19 cellular contexts compared by ENCODE assay signal in genomic region chr7:23709081-23709746, GRCh38. TPM values are rescaled to one million over a fixed set of nuclear protein-coding genes. Genes with fewer than 3 reads are reported as not detected.
A peak's percentile ranks its signal among the peaks of the same experiment; 100 is the strongest.
DNase-seq lines count a peak whose midpoint lies in the region; FAIRE-seq and TF ChIP-seq lines count a peak whose summit lies in the region.
"Had no signal": no experiment of that assay in that cellular context is flagged by ENCODE, and none has a peak within 500 bp of the region (broad histone marks: within the 10 kb centered on the region; RNA-seq: fewer than 3 reads in every experiment).

No MANE protein-coding gene starts in this region.

- H3K27ac Mint-ChIP-seq in Caco-2 (ENCODE audit: unreplicated experiment) = peak overlapping the region; percentile 96
- H3K27ac Mint-ChIP-seq: CD8-positive, alpha-beta T cell; H9 had no signal

- FAIRE-seq in endothelial cell of umbilical vein (lab: Jason Lieb, UNC) = peak; percentile 15
- FAIRE-seq: A204.1, D721Med, HTR-8/SVneo had no signal

- no peak for TF ChIP-seq CTCF in Caco-2 (IDR thresholded peaks at IDR 0.05; ENCODE audit: insufficient read depth in 1 of 2, low read depth in 1 of 2, low read length in 1 of 2, severe bottlenecking in 1 of 2, unreplicated experiment in 1 of 2)
- TF ChIP-seq CTCF in endothelial cell of umbilical vein (IDR thresholded peaks at IDR 0.05; ENCODE audit: extremely low read depth in 1 of 2, insufficient read depth in 1 of 2, low read depth in 1 of 2, low read length in 2 of 2) = no peak

- H3K9me3 ChIP-seq in Caco-2 = peaks cover 8% of the 10 kb centered on the region
- H3K9me3 ChIP-seq in endothelial cell of umbilical vein (replicated peaks; ENCODE audit: control insufficient read depth, insufficient read depth, low read length) = no peaks in the 10 kb centered on the region
- peaks cover 10 to 21% of the 10 kb centered on the region in 2 donors for H3K9me3 ChIP-seq in muscle layer of duodenum (ENCODE audit: control insufficient read depth in 1 of 2, low read length in 2 of 2)

- H3K27me3 Mint-ChIP-seq in Caco-2 (ENCODE audit: insufficient read depth, unreplicated experiment) = no peaks in the 10 kb centered on the region

- no peaks in the 10 kb centered on the region for H3K79me2 ChIP-seq in endothelial cell of umbilical vein (ENCODE audit: control insufficient read depth, insufficient read depth, low read length)

- H3K4me1 ChIP-seq in Caco-2 = peaks cover 9% of the 10 kb centered on the region; the same call in 1 of the 2 replicates
- no peaks in the 10 kb centered on the region for H3K4me1 ChIP-seq in endothelial cell of umbilical vein (ENCODE audit: control insufficient read depth, extremely low read depth, insufficient read depth, low read length)
- no peaks in the 10 kb centered on the region for H3K4me1 ChIP-seq in muscle layer of duodenum (ENCODE audit: control insufficient read depth in 1 of 2, insufficient read depth in 2 of 2, low read length in 2 of 2)
- H3K4me1 ChIP-seq: BLaER1 treated with 17β-estradiol and CSF1 and Interleukin-3, amounts not matched to agents 10 nM and 100 nM had no signal

- peaks cover 14% of the 10 kb centered on the region for H3K9me3 Mint-ChIP-seq in Caco-2 (ENCODE audit: unreplicated experiment)

- DNase-seq in Caco-2 = peak in 1 of 2 experiments; percentile 13
- peak; percentile 52 for DNase-seq in LoVo (ENCODE audit: low spot score)
- no peak for DNase-seq in endothelial cell of umbilical vein (ENCODE audit: low read depth, low spot score)
- no peak for DNase-seq in DMS 273 treated with DMSO at 0.1 percent for 48 hours (lab: John Stamatoyannopoulos, UW)
- no peak for DNase-seq in iPS-NIHi7 (ENCODE audit: extremely low spot score)
- no peak for DNase-seq in NCI-H526 treated with DMSO at 0.1 percent for 48 hours (lab: John Stamatoyannopoulos, UW)
- DNase-seq in DMS53 treated with DMSO at 0.1 percent for 48 hours (lab: John Stamatoyannopoulos, UW; ENCODE audit: unreplicated experiment) = no peak
- DNase-seq: CD8-positive, alpha-beta T cell; DMS79 treated with DMSO at 0.1 percent for 48 hours; NCI-H1105; NCI-H1694; NCI-H2081 treated with DMSO at 0.1 percent for 48 hours had no signal

- BruUV-seq in Caco-2 (replicated peaks; lab: Mats Ljungman, UMichigan) (TSS peak; percentile 92), endothelial cell of umbilical vein (replicated peaks; lab: Mats Ljungman, UMichigan) (no TSS peak)

- no peaks in the 10 kb centered on the region for H3K27me3 ChIP-seq in Caco-2 (replicated peaks; ENCODE audit: control insufficient read depth, insufficient read depth, low read length)
- H3K27me3 ChIP-seq in endothelial cell of umbilical vein (ENCODE audit: control insufficient read depth in 2 of 2, insufficient read depth in 2 of 2, low read length in 2 of 2) = no peaks in the 10 kb centered on the region
- H3K27me3 ChIP-seq in muscle layer of duodenum (ENCODE audit: low read depth, low read length) = no peaks in the 10 kb centered on the region
- H3K27me3 ChIP-seq: BLaER1 treated with 17β-estradiol and CSF1 and Interleukin-3, amounts not matched to agents 10 nM and 100 nM had no signal

- no peaks in the 10 kb centered on the region for H4K20me1 ChIP-seq in endothelial cell of umbilical vein (replicated peaks; ENCODE audit: control insufficient read depth, extremely low read depth, insufficient read depth, low read length)
- H4K20me1 ChIP-seq: BLaER1 treated with 17β-estradiol and CSF1 and Interleukin-3, amounts not matched to agents 10 nM and 100 nM had no signal

- CTCF ChIA-PET in Caco-2 (lab: Charles Lee) (interaction anchor here (0.8 to 3.3 kb wide), 8 partner anchors 12 to 436 kb away, joined by 4 to 28 read pairs (median 11); partner anchors contain the start of genes CCDC126 and FAM221A), endothelial cell of umbilical vein (lab: Charles Lee) (interaction anchor here (0.9 to 8.3 kb wide), 9 partner anchors 11 to 623 kb away, joined by 3 to 136 read pairs (median 7); no protein-coding TSS in a partner anchor)

- intact Hi-C loops in Caco-2 (cut with micrococcal nuclease; ENCODE audit: unreplicated experiment) (no loop called here), endothelial cell of umbilical vein (cut with micrococcal nuclease) (no loop called here)

- no peaks in the 10 kb centered on the region; the same call in 1 of the 2 replicates for H3K36me3 ChIP-seq in Caco-2 (ENCODE audit: control insufficient read depth, insufficient read depth, low read length)
- H3K36me3 ChIP-seq in endothelial cell of umbilical vein (ENCODE audit: control insufficient read depth in 2 of 2, extremely low read depth in 1 of 2, insufficient read depth in 2 of 2, low read length in 2 of 2) = no peaks in the 10 kb centered on the region
- H3K36me3 ChIP-seq in muscle layer of duodenum (ENCODE audit: control insufficient read depth in 1 of 2, insufficient read depth in 2 of 2, low read length in 2 of 2) = peaks cover 12 to 16% of the 10 kb centered on the region in 2 donors

- H3K9me1 ChIP-seq in endothelial cell of umbilical vein (replicated peaks; ENCODE audit: control insufficient read depth, extremely low read depth, insufficient read depth, low read length) = no peaks in the 10 kb centered on the region

- H3K27ac ChIP-seq in endothelial cell of umbilical vein (ENCODE audit: insufficient read depth, low read depth, low read length) (no peak overlapping the region), muscle layer of duodenum (ENCODE audit: low read length) (peak overlapping the region; percentile 57)
- H3K27ac ChIP-seq: BLaER1 treated with 17β-estradiol and CSF1 and Interleukin-3, amounts not matched to agents 10 nM and 100 nM; HL-60 had no signal

- H2AFZ ChIP-seq in endothelial cell of umbilical vein (ENCODE audit: low read depth, low read length) = no peak overlapping the region

- peaks cover 39% of the 10 kb centered on the region for H3K36me3 Mint-ChIP-seq in Caco-2 (ENCODE audit: insufficient read depth, unreplicated experiment)

- dilution Hi-C loops in endothelial cell of umbilical vein (cut with MboI; ENCODE audit: extremely low pct_ligation_motif_present, low sequenced_read_pairs) = no loop called here

- H3K9ac ChIP-seq in endothelial cell of umbilical vein (replicated peaks; ENCODE audit: extremely low read depth, insufficient read depth, low read length) = no peak overlapping the region
- H3K9ac ChIP-seq: BLaER1 treated with 17β-estradiol and CSF1 and Interleukin-3, amounts not matched to agents 10 nM and 100 nM had no signal

- peaks cover 14% of the 10 kb centered on the region for H3K4me1 Mint-ChIP-seq in Caco-2 (ENCODE audit: low read depth, unreplicated experiment)
- H3K4me1 Mint-ChIP-seq: H9 had no signal

- H3K4me2 ChIP-seq in endothelial cell of umbilical vein (ENCODE audit: insufficient read depth, low read length) = no peak overlapping the region
- H3K4me2 ChIP-seq: BLaER1 treated with 17β-estradiol and CSF1 and Interleukin-3, amounts not matched to agents 10 nM and 100 nM had no signal

- no peak for TF ChIP-seq POLR2A in endothelial cell of umbilical vein (IDR thresholded peaks at IDR 0.05; ENCODE audit: low read depth, low read length)

- POLR2A ChIA-PET in Caco-2 (lab: Charles Lee) (interaction anchor here (0.5 to 2.1 kb wide), 8 partner anchors 9 to 348 kb away, joined by 3 to 19 read pairs (median 4); partner anchors contain the start of genes CCDC126, FAM221A and TRA2A), endothelial cell of umbilical vein (lab: Charles Lee) (no interaction called here)

- H3K4me3 ChIP-seq in Caco-2 (ENCODE audit: low read depth, low read length) = peak overlapping the region; percentile 39
- H3K4me3 ChIP-seq in endothelial cell of umbilical vein (replicated peaks in 1 of 3; ENCODE audit: insufficient read depth in 1 of 3, low read depth in 1 of 3, low read length in 3 of 3) = no peak overlapping the region
- H3K4me3 ChIP-seq in muscle layer of duodenum (ENCODE audit: low read depth in 1 of 2, low read length in 2 of 2) = no peak overlapping the region
- H3K4me3 ChIP-seq: BLaER1 treated with 17β-estradiol and CSF1 and Interleukin-3, amounts not matched to agents 10 nM and 100 nM had no signal

- H3K4me3 Mint-ChIP-seq in Caco-2 (ENCODE audit: unreplicated experiment) = peak overlapping the region; percentile 93
- H3K4me3 Mint-ChIP-seq: CD8-positive, alpha-beta T cell; H9 had no signal

TF ChIP-seq in endothelial cell of umbilical vein, 7 proteins besides CTCF, POLR2A, EP300 and RAD21 (continues in another document):
- TF ChIP-seq MAX (IDR thresholded peaks at IDR 0.05; ENCODE audit: insufficient read depth, insufficient read length) = no peak
- no peak for TF ChIP-seq EZH2 (IDR thresholded peaks at IDR 0.05; ENCODE audit: borderline replicate concordance, low read depth, low read length, severe bottlenecking)
- no peak for TF ChIP-seq FOS (IDR thresholded peaks at IDR 0.05; ENCODE audit: borderline replicate concordance, insufficient read depth, low read length)
- TF ChIP-seq JUN (IDR thresholded peaks at IDR 0.05; ENCODE audit: borderline replicate concordance, insufficient read depth, insufficient read length, low read depth) = no peak
- no peak for TF ChIP-seq POLR2AphosphoS5 (IDR thresholded peaks at IDR 0.05; ENCODE audit: insufficient read depth, low read depth, low read length)

RNA-seq across cellular contexts. Expression of gene STK31, which starts 0.8 kb away (rescaled TPM):
- total RNA-seq in Caco-2 (2022) (37.0 and 38.9 TPM in 2 replicates), endothelial cell of umbilical vein (0.44 TPM in 1 of 2 replicates, not detected in the other)
- 0.02 TPM in 1 of 2 replicates, not detected in the other for polyA plus RNA-seq in endothelial cell of umbilical vein
- 0.11 TPM in 1 of 2 replicates, not detected in the other for polyA plus RNA-seq in endothelial cell of umbilical vein (2011; cell fraction: cytosol; rRNA removed)
- 0.33 and 0.50 TPM in 2 replicates for polyA plus RNA-seq in endothelial cell of umbilical vein (2011; cell fraction: nucleus; rRNA removed)
- 0.07 TPM in 1 of 2 replicates, not detected in the other for polyA plus RNA-seq in endothelial cell of umbilical vein (2012)
- polyA minus RNA-seq in endothelial cell of umbilical vein = not detected in 2 replicates
- not detected for polyA minus RNA-seq in endothelial cell of umbilical vein (2011; cell fraction: cytosol; rRNA and poly(A)+ RNA removed)
- 0.58 and 0.91 TPM in 2 replicates for polyA minus RNA-seq in endothelial cell of umbilical vein (2011; cell fraction: nucleus; rRNA and poly(A)+ RNA removed)

RNA-seq across cellular contexts. Expression of gene FAM221A, which starts 29.2 kb away (rescaled TPM):
- total RNA-seq in Caco-2 (2022) (13.2 and 19.1 TPM in 2 replicates), endothelial cell of umbilical vein (6.1 and 8.1 TPM in 2 replicates)
- polyA plus RNA-seq in endothelial cell of umbilical vein = 7.8 and 9.4 TPM in 2 replicates
- 6.3 and 7.1 TPM in 2 replicates for polyA plus RNA-seq in endothelial cell of umbilical vein (2011; cell fraction: cytosol; rRNA removed)
- 20.0 and 20.4 TPM in 2 replicates for polyA plus RNA-seq in endothelial cell of umbilical vein (2011; cell fraction: nucleus; rRNA removed)
- 1.5 and 1.8 TPM in 2 replicates for polyA plus RNA-seq in endothelial cell of umbilical vein (2012)
- 7.0 and 21.9 TPM in 2 replicates for polyA minus RNA-seq in endothelial cell of umbilical vein
- not detected for polyA minus RNA-seq in endothelial cell of umbilical vein (2011; cell fraction: cytosol; rRNA and poly(A)+ RNA removed)
- 10.1 and 12.1 TPM in 2 replicates for polyA minus RNA-seq in endothelial cell of umbilical vein (2011; cell fraction: nucleus; rRNA and poly(A)+ RNA removed)

Comparison
In these comparisons a context has a peak if more than half of its experiments do, and no peak if none do; other contexts are left out.
1. RNA of gene STK31, which starts 0.8 kb away (total RNA-seq): 37.0 to 38.9 TPM in Caco-2; 0.44 TPM in endothelial cell of umbilical vein; every median in the first group is over 10 times any median in the second.